In the genomic region with DNA sequence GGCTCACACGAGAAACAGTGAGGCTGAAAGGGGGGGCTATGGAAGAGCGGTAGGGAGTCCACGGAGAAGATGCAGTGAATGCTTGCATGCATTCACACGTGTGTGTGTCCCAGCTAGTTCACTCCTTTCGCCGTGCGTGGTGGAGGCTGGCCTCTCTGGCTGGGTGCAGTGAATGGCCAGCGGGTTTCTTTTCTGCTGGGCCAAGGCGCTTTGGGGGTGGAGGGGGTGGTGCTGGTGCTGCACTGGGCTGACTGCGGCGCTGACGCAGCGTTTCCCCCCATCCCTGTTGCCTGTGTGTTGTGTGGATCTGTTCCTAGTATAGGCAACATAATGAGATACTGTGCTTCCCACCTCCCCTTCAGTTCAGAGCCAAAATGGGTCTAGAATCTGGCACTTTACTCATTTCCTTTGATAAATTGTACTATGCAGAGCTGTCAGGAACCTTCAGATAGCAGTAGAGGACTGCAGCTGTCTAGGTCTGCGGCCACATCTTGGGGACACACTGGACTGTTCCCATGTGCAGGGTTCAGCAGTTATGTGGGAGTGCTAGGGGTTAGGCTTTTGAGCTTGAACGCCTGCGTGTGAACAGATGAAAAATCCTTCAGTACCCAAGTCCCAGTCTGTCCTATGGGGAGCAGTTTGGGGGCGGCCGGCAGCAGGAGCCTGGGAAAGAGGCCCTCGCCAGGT, we compare ENCODE assay signal across 7 cellular contexts. TPM values are rescaled to one million over a fixed set of nuclear protein-coding genes. Genes with fewer than 3 reads are reported as not detected.
A peak's percentile ranks its signal among the peaks of the same experiment; 100 is the strongest.
DNase-seq lines count a peak whose midpoint lies in the region; ATAC-seq and TF ChIP-seq lines count a peak whose summit lies in the region.
"Not testable (repeated sequence)": the region's sequence is repeated elsewhere in the genome, so short reads cannot be mapped to it uniquely, and the experiment has no call there.

No MANE protein-coding gene starts in this region.

- H3K4me3 ChIP-seq in PC-3 (ENCODE audit: low read length); right cardiac atrium (ENCODE audit: low read length); naive thymus-derived CD4-positive, alpha-beta T cell (ENCODE audit: low read length): not testable (repeated sequence)

- BruUV-seq in PC-3 (replicated peaks; lab: Mats Ljungman, UMichigan) = TSS peak; percentile 46

- TF ChIP-seq CTCF in PC-3 (conservative IDR thresholded peaks at IDR 0.05; ENCODE audit: low read depth, low read length) = not testable (repeated sequence)

- 57% methylated on average over 16 of the region's 19 CpGs for WGBS in right cardiac atrium

- H3K4me1 ChIP-seq in PC-3 (ENCODE audit: insufficient read depth, low read length); right cardiac atrium (ENCODE audit: control insufficient read depth, insufficient read depth, low read length); naive thymus-derived CD4-positive, alpha-beta T cell (ENCODE audit: control insufficient read depth in 2 of 2, insufficient read depth in 2 of 2, low read length in 2 of 2): not testable (repeated sequence)

- peak overlapping the region; percentile 57 for H3K27ac Mint-ChIP-seq in activated T-cell treated with anti-CD3 and anti-CD28 coated beads, Interleukin-2, amount 50 U/mL, for 24 hours
- H3K27ac Mint-ChIP-seq in naive thymus-derived CD4-positive, alpha-beta T cell = peak overlapping the region in 3 of 9 donors; percentile 43 to 69 (median 65)
- H3K27ac Mint-ChIP-seq in stimulated activated effector memory CD8-positive, alpha-beta T cell treated with anti-CD3 and anti-CD28 coated beads, Interleukin-12 subunit alpha, Interleukin-12 subunit beta, amount 100 ng/mL, for 72 hours = peak overlapping the region; percentile 56

- not testable (repeated sequence) for H4K20me1 ChIP-seq in PC-3 (ENCODE audit: low read length)

- not testable (repeated sequence) for H3F3A ChIP-seq in PC-3 (ENCODE audit: low read length, unreplicated experiment)

- H3K9me3 ChIP-seq in PC-3 (ENCODE audit: low read length); right cardiac atrium (ENCODE audit: control insufficient read depth, low read length); naive thymus-derived CD4-positive, alpha-beta T cell (ENCODE audit: control insufficient read depth in 2 of 3, low read length in 3 of 3): not testable (repeated sequence)

- not testable (repeated sequence) for H3K79me2 ChIP-seq in PC-3 (ENCODE audit: low read length)

- not testable (repeated sequence) for H3K4me3 Mint-ChIP-seq in activated T-cell treated with anti-CD3 and anti-CD28 coated beads, Interleukin-2, amount 50 U/mL, for 24 hours; naive thymus-derived CD4-positive, alpha-beta T cell; stimulated activated effector memory CD8-positive, alpha-beta T cell treated with anti-CD3 and anti-CD28 coated beads, Interleukin-12 subunit alpha, Interleukin-12 subunit beta, amount 100 ng/mL, for 72 hours

- POLR2A ChIA-PET in PC-3 (lab: Charles Lee; ENCODE audit: unreplicated experiment); naive thymus-derived CD4-positive, alpha-beta T cell (lab: Charles Lee): not testable (repeated sequence)

- not testable (repeated sequence) for H3K27me3 Mint-ChIP-seq in activated T-cell treated with anti-CD3 and anti-CD28 coated beads, Interleukin-2, amount 50 U/mL, for 24 hours; naive thymus-derived CD4-positive, alpha-beta T cell

- CTCF ChIA-PET in PC-3 (lab: Charles Lee); naive thymus-derived CD4-positive, alpha-beta T cell (lab: Charles Lee): not testable (repeated sequence)

- H3K4me1 Mint-ChIP-seq in activated T-cell treated with anti-CD3 and anti-CD28 coated beads, Interleukin-2, amount 50 U/mL, for 24 hours (ENCODE audit: low read depth) = peaks cover 10% of the 10 kb centered on the region
- peaks cover 0 to 18% (median 5%) of the 10 kb centered on the region in 7 donors for H3K4me1 Mint-ChIP-seq in naive thymus-derived CD4-positive, alpha-beta T cell
- H3K4me1 Mint-ChIP-seq in stimulated activated effector memory CD8-positive, alpha-beta T cell treated with anti-CD3 and anti-CD28 coated beads, Interleukin-12 subunit alpha, Interleukin-12 subunit beta, amount 100 ng/mL, for 72 hours = not testable (repeated sequence)

- H3K27me3 ChIP-seq in PC-3 (ENCODE audit: low read length); right cardiac atrium (ENCODE audit: control insufficient read depth, insufficient read depth); naive thymus-derived CD4-positive, alpha-beta T cell (ENCODE audit: control insufficient read depth in 2 of 2, insufficient read depth in 2 of 2, low read length in 2 of 2): not testable (repeated sequence)

- not testable (repeated sequence) for H3K9ac ChIP-seq in PC-3 (ENCODE audit: low read length)

- peaks cover 33% of the 10 kb centered on the region for H3K36me3 ChIP-seq in PC-3 (ENCODE audit: low read depth, low read length)
- peaks cover 17 to 56% (median 23%) of the 10 kb centered on the region in 3 experiments for H3K36me3 ChIP-seq in naive thymus-derived CD4-positive, alpha-beta T cell (ENCODE audit: control insufficient read depth in 2 of 3, insufficient read depth in 3 of 3, low read length in 3 of 3)

- not testable (repeated sequence) for H3K27ac ChIP-seq in PC-3 (ENCODE audit: low read length); right cardiac atrium (ENCODE audit: low read length); naive thymus-derived CD4-positive, alpha-beta T cell (ENCODE audit: low read depth, low read length)

- intact Hi-C loops in PC-3 (cut with micrococcal nuclease); right cardiac atrium (cut with DNase I); naive thymus-derived CD4-positive, alpha-beta T cell (cut with micrococcal nuclease): not testable (repeated sequence)

- H3K36me3 Mint-ChIP-seq in activated T-cell treated with anti-CD3 and anti-CD28 coated beads, Interleukin-2, amount 50 U/mL, for 24 hours (ENCODE audit: low read depth) = peaks cover 80% of the 10 kb centered on the region
- H3K36me3 Mint-ChIP-seq in naive thymus-derived CD4-positive, alpha-beta T cell = peaks cover 0 to 21% (median 9%) of the 10 kb centered on the region in 5 donors
- H3K36me3 Mint-ChIP-seq in stimulated activated effector memory CD8-positive, alpha-beta T cell treated with anti-CD3 and anti-CD28 coated beads, Interleukin-12 subunit alpha, Interleukin-12 subunit beta, amount 100 ng/mL, for 72 hours = peaks cover 88% of the 10 kb centered on the region

- H3K4me2 ChIP-seq in PC-3 (ENCODE audit: low read length) = not testable (repeated sequence)

- not testable (repeated sequence) for DNase-seq in PC-3; naive thymus-derived CD4-positive, alpha-beta T cell; stimulated activated effector memory CD8-positive, alpha-beta T cell treated with anti-CD3 and anti-CD28 coated beads, Interleukin-12 subunit alpha, Interleukin-12 subunit beta, amount 100 ng/mL, for 72 hours (ENCODE audit: low spot score in 2 of 2)
- DNase-seq in activated T-cell treated with anti-CD3 and anti-CD28 coated beads, Interleukin-2, amount 50 U/mL, for 24 hours = peak; percentile 21
- DNase-seq in anterior cingulate cortex (lab: John Stamatoyannopoulos, UW) (peak in 47 of 58 donors; percentile 0 to 72 (median 41)), right cardiac atrium (peak in 1 of 3 donors; percentile 60)

- H3K9me2 ChIP-seq in PC-3 (replicated peaks; ENCODE audit: low read length) = not testable (repeated sequence)

- not testable (repeated sequence) for ATAC-seq in PC-3; stimulated activated effector memory CD8-positive, alpha-beta T cell treated with anti-CD3 and anti-CD28 coated beads, Interleukin-12 subunit alpha, Interleukin-12 subunit beta, amount 100 ng/mL, for 72 hours
- ATAC-seq in esophagus mucosa (peak; percentile 23), right cardiac atrium (peak; percentile 61 to 62)
- peak; percentile 13 for ATAC-seq in naive thymus-derived CD4-positive, alpha-beta T cell

- not testable (repeated sequence) for H2AFZ ChIP-seq in PC-3 (ENCODE audit: low read length)

- not testable (repeated sequence) for H3K9me3 Mint-ChIP-seq in activated T-cell treated with anti-CD3 and anti-CD28 coated beads, Interleukin-2, amount 50 U/mL, for 24 hours; naive thymus-derived CD4-positive, alpha-beta T cell; stimulated activated effector memory CD8-positive, alpha-beta T cell treated with anti-CD3 and anti-CD28 coated beads, Interleukin-12 subunit alpha, Interleukin-12 subunit beta, amount 100 ng/mL, for 72 hours

RNA-seq across cellular contexts. Expression of a gene that starts 13.7 kb away (rescaled TPM):
- total RNA-seq in PC-3 (2014; rRNA removed) (7.7 and 8.3 TPM in 2 replicates), esophagus mucosa (1.2 TPM), right cardiac atrium (1 to 10 TPM; 2.4 to 5.1 (median 3.8) TPM)
- polyA plus RNA-seq in right cardiac atrium = 2.1 TPM
- 10 to 100 TPM in 3 of 5 experiments, 1 to 10 TPM in 2; 2.6 to 67.0 (median 10.5) TPM for total RNA-seq in naive thymus-derived CD4-positive, alpha-beta T cell
- 1 to 10 TPM in 1 of 2 donors, under 1 TPM in 1; 0.69 to 1.5 TPM for polyA plus RNA-seq in naive thymus-derived CD4-positive, alpha-beta T cell

RNA-seq across cellular contexts. Expression of a gene that starts 22.0 kb away (rescaled TPM):
- total RNA-seq in PC-3 (2014; rRNA removed) = 339 and 357 TPM in 2 replicates
- 235 TPM for total RNA-seq in esophagus mucosa
- total RNA-seq in right cardiac atrium = 100 to 1,000 TPM; 186 to 223 (median 202) TPM
- polyA plus RNA-seq in right cardiac atrium = 139 TPM
- total RNA-seq in naive thymus-derived CD4-positive, alpha-beta T cell = 100 to 1,000 TPM; 163 to 284 (median 223) TPM
- polyA plus RNA-seq in naive thymus-derived CD4-positive, alpha-beta T cell = 100 to 1,000 TPM; 256 to 280 TPM

RNA-seq across cellular contexts. Expression of a gene that starts 58.1 kb away (rescaled TPM):
- 57.4 and 60.4 TPM in 2 replicates for total RNA-seq in PC-3 (2014; rRNA removed)
- total RNA-seq in esophagus mucosa = 29.1 TPM
- total RNA-seq in right cardiac atrium = 10 to 100 TPM in 1 of 4 donors, 1 to 10 TPM in 3; 8.9 to 11.5 (median 9.1) TPM
- 9.4 TPM for polyA plus RNA-seq in right cardiac atrium
- total RNA-seq in naive thymus-derived CD4-positive, alpha-beta T cell = 10 to 100 TPM; 12.0 to 51.7 (median 15.2) TPM
- polyA plus RNA-seq in naive thymus-derived CD4-positive, alpha-beta T cell = 10 to 100 TPM; 21.4 to 23.7 TPM
